ENCODE assay signal across 8 cellular contexts in the genomic region with DNA sequence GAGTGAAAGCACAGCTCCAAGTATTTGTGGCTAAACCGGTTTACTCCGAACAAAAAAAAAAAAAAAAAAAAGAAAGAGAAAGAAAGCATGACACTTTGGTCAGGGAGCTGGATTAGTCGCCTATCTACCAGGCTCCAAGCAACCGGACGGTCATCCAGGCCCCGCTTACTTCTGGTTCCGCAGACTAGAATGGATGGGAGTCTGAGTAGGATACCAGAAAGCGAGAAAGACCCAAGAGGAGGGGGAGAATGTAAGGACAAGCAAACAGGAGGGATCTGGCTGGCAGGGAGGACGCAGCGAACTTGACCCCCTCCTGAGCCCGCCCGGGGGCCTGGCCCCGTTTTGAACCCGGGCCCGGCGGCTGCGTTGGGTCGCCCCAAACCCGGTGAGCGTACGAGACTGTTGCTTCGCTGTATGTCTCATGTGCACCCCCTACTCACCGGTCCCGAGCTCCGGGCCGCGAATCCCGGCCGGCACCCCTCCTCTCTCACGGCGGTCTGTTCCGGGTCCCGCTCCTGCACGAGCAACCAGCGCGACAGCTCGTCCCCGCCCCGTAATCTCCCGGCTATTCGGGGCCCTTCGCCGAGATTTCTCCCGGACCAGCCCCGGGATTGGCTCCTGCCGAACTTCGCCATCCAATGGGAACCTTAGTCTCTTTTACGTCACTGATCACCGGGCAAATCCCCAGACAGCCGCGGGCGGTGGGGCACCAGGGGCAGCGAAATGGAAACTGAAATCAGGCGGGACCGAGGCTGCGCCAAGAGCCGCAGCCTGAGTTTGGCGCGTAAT. TPM values are rescaled to one million over a fixed set of nuclear protein-coding genes. Genes with fewer than 3 reads are reported as not detected.
DNase-seq lines count a peak whose midpoint lies in the region; ATAC-seq and TF ChIP-seq lines count a peak whose summit lies in the region.

A gene with protein sequence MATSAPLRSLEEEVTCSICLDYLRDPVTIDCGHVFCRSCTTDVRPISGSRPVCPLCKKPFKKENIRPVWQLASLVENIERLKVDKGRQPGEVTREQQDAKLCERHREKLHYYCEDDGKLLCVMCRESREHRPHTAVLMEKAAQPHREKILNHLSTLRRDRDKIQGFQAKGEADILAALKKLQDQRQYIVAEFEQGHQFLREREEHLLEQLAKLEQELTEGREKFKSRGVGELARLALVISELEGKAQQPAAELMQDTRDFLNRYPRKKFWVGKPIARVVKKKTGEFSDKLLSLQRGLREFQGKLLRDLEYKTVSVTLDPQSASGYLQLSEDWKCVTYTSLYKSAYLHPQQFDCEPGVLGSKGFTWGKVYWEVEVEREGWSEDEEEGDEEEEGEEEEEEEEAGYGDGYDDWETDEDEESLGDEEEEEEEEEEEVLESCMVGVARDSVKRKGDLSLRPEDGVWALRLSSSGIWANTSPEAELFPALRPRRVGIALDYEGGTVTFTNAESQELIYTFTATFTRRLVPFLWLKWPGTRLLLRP (minus strand): TSS at position 542 of the 789 bp plus-strand sequence. CDS start 14,303 bp downstream, outside the sequence.

- peak; percentile 46 to 93 (median 86) for TF ChIP-seq POLR2A in spleen (IDR thresholded peaks at IDR 0.05)

- H3K4me3 ChIP-seq in spleen = peak within 1 kb of the TSS; percentile 64 to 86 (median 82)

- peak; percentile 99 for DNase-seq in AG08396 (ENCODE audit: low spot score)
- DNase-seq in NCI-H345 treated with DMSO at 0.1 percent for 48 hours (lab: John Stamatoyannopoulos, UW; ENCODE audit: unreplicated experiment) = peak; percentile 96
- DNase-seq in activated CD4-positive, CD25-positive, alpha-beta regulatory T cell (lab: John Stamatoyannopoulos, UW) = peak; percentile 84 to 92 (median 90)
- peak; percentile 98 for DNase-seq in central memory CD4-positive, alpha-beta T cell
- peak; percentile 98 for DNase-seq in inferior parietal cortex (ENCODE audit: extremely low spot score)
- peak; percentile 99 for DNase-seq in spleen

- H3K36me3 ChIP-seq in spleen = peaks cover 0 to 9% (median 0%) of the 10 kb centered on the region in 6 donors

- TF ChIP-seq CTCF in spleen (IDR thresholded peaks at IDR 0.05 in 8 of 11, conservative IDR thresholded peaks at IDR 0.05 in 3 of 11) = no peak

- no peaks in the 10 kb centered on the region for H3K9me3 ChIP-seq in spleen

- WGBS in spleen, 5 donors = 0% methylated on average over 24 to 59 of the region's 59 CpGs

- H3K27ac ChIP-seq in spleen = peak within 1 kb of the TSS; percentile 97 to 100 (median 98)

- no peaks in the 10 kb centered on the region for H3K27me3 ChIP-seq in spleen (replicated peaks in 1 of 7)

- peaks cover 21 to 64% (median 53%) of the 10 kb centered on the region in 6 donors for H3K4me1 ChIP-seq in spleen

- intact Hi-C loops in spleen (cut with DNase I; ENCODE audit: low total_unique reads) = no loop called here

- peak; percentile 85 for ATAC-seq in GM19023 (IDR thresholded peaks at IDR 0.05; ENCODE audit: unreplicated experiment)
- ATAC-seq in HG03280 (IDR thresholded peaks at IDR 0.05; ENCODE audit: unreplicated experiment) = peak; percentile 92

RNA-seq across cellular contexts. Expression of the gene that starts here (rescaled TPM):
- total RNA-seq in spleen = 10 to 100 TPM; 44.6 to 64.3 (median 50.2) TPM
- polyA plus RNA-seq in spleen = 10 to 100 TPM; 22.6 to 48.0 (median 25.4) TPM

Comparison
In these comparisons a context has a peak if more than half of its experiments do, and no peak if none do; other contexts are left out.
1. Peak in every context shown above with its lines: DNase-seq, ATAC-seq, H3K4me3 ChIP-seq and H3K27ac ChIP-seq.